27 cellular contexts compared by ENCODE assay signal in the genomic region with DNA sequence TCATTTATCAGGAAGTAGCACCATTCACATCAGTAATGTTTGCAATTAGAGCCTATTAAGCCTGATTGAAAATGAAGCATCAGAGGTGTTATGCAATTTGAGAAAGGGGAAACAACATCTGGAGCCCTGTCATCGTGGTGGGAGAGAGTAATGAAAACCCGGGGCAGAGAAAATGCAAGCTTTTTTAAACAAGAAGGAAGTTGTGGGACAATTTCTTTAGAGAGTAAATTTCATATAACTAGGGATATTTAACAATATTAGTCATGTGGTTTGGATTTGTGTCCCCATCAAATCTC.
"Had no signal": no experiment of that assay in that cellular context is flagged by ENCODE, and none has a peak within 500 bp of the region (broad histone marks: within the 10 kb centered on the region; RNA-seq: fewer than 3 reads in every experiment).

No MANE protein-coding gene starts in this region.

- FAIRE-seq: endometrium, small intestine, urothelium cell line had no signal

- DNase-seq: activated CD4-positive, alpha-beta T cell treated with anti-CD3 and anti-CD28 coated beads for 1 hour; activated CD4-positive, alpha-beta T cell treated with anti-CD3 and anti-CD28 coated beads, Interleukin-2, amount 50 U/mL, for 4 hours; activated CD8-positive, alpha-beta memory T cell treated with anti-CD3 and anti-CD28 coated beads for 24 hours; activated CD8-positive, alpha-beta memory T cell treated with anti-CD3 and anti-CD28 coated beads, Interleukin-2, amount 50 U/mL, for 4 hours; activated naive CD4-positive, alpha-beta T cell; activated naive CD8-positive, alpha-beta T cell treated with anti-CD3 and anti-CD28 coated beads, Interleukin-2, amount 10 ng/mL, durations not matched to agents 7 days and 5 days; activated T-cell treated with anti-CD3 and anti-CD28 coated beads, Interleukin-2, amount 50 U/mL, for 4 hours; amniotic stem cell; cerebellar nuclear complex; heart left ventricle; islet precursor cell; left colon; mucosa of descending colon; occipital lobe; posterior cingulate gyrus; small intestine; stimulated activated CD4-positive, alpha-beta T cell treated with anti-CD3 and anti-CD28 coated beads, Interleukin-2, amount 100 ng/mL, for 24 hours; stomach; T-helper 9 cell; transverse colon had no signal

- H3K9me3 ChIP-seq: mucosa of descending colon, transverse colon had no signal

- H3K27me3 ChIP-seq: heart left ventricle, stomach, transverse colon had no signal

- H3K36me3 ChIP-seq: heart left ventricle, stomach, transverse colon had no signal

- H3K4me3 ChIP-seq: coronary artery, heart left ventricle, mucosa of descending colon, stomach, transverse colon had no signal

- H3K9me3 Mint-ChIP-seq: activated naive CD8-positive, alpha-beta T cell treated with anti-CD3 and anti-CD28 coated beads, Interleukin-2, amount 10 ng/mL, durations not matched to agents 7 days and 5 days; activated T-helper 2 cell treated with anti-CD3 and anti-CD28 coated beads, Interferon-gamma antibody, Interleukin-2, Interleukin-4, amounts not matched to agents 10 μg/mL and 5 μg/mL and 100 μg/mL, durations not matched to agents 14 hours and 24 hours and 36 hours; memory B cell had no signal

- H3K27ac Mint-ChIP-seq: activated naive CD8-positive, alpha-beta T cell treated with anti-CD3 and anti-CD28 coated beads, Interleukin-2, amount 10 ng/mL, durations not matched to agents 7 days and 5 days; activated T-helper 2 cell treated with anti-CD3 and anti-CD28 coated beads, Interferon-gamma antibody, Interleukin-2, Interleukin-4, amounts not matched to agents 10 μg/mL and 5 μg/mL and 100 μg/mL, durations not matched to agents 14 hours and 24 hours and 36 hours; memory B cell; stimulated activated memory B cell treated with anti-CD40 and anti-IgM and Interleukin-4, amounts not matched to agents 10 μg/mL and 1 μg/mL and 100 μg/mL, for 72 hours had no signal

- H3K27me3 Mint-ChIP-seq: stimulated activated memory B cell treated with anti-CD40 and anti-IgM and Interleukin-4, amounts not matched to agents 10 μg/mL and 1 μg/mL and 100 μg/mL, for 72 hours had no signal

- H3K4me1 ChIP-seq: heart left ventricle, stomach, transverse colon had no signal

- H3K4me3 Mint-ChIP-seq: activated naive CD8-positive, alpha-beta T cell treated with anti-CD3 and anti-CD28 coated beads, Interleukin-2, amount 10 ng/mL, durations not matched to agents 7 days and 5 days; activated T-cell treated with anti-CD3 and anti-CD28 coated beads, Interleukin-2, amount 50 U/mL, for 4 hours; memory B cell; stimulated activated memory B cell treated with anti-CD40 and anti-IgM and Interleukin-4, amounts not matched to agents 10 μg/mL and 1 μg/mL and 100 μg/mL, for 72 hours had no signal

- H3K36me3 Mint-ChIP-seq: activated naive CD8-positive, alpha-beta T cell treated with anti-CD3 and anti-CD28 coated beads, Interleukin-2, amount 10 ng/mL, durations not matched to agents 7 days and 5 days; memory B cell; stimulated activated memory B cell treated with anti-CD40 and anti-IgM and Interleukin-4, amounts not matched to agents 10 μg/mL and 1 μg/mL and 100 μg/mL, for 72 hours had no signal

- H3K4me1 Mint-ChIP-seq: activated naive CD8-positive, alpha-beta T cell treated with anti-CD3 and anti-CD28 coated beads, Interleukin-2, amount 10 ng/mL, durations not matched to agents 7 days and 5 days; stimulated activated memory B cell treated with anti-CD40 and anti-IgM and Interleukin-4, amounts not matched to agents 10 μg/mL and 1 μg/mL and 100 μg/mL, for 72 hours had no signal

- H3K27ac ChIP-seq: coronary artery, heart left ventricle, stomach, transverse colon had no signal

- ATAC-seq: heart left ventricle; left colon; mucosa of descending colon; sciatic nerve; stimulated activated memory B cell treated with anti-CD40 and anti-IgM and Interleukin-4, amounts not matched to agents 10 μg/mL and 1 μg/mL and 100 μg/mL, for 72 hours had no signal
